18 cellular contexts compared by ENCODE assay signal in genomic region chr14:35248476-35248788, GRCh38. TPM values are rescaled to one million over a fixed set of nuclear protein-coding genes. Genes with fewer than 3 reads are reported as not detected.
DNase-seq lines count a peak whose midpoint lies in the region; ATAC-seq, FAIRE-seq and TF ChIP-seq lines count a peak whose summit lies in the region.
"Had no signal": no experiment of that assay in that cellular context is flagged by ENCODE, and none has a peak within 500 bp of the region (broad histone marks: within the 10 kb centered on the region; RNA-seq: fewer than 3 reads in every experiment).

No MANE protein-coding gene starts in this region.

- no peak overlapping the region for H3K9ac ChIP-seq in Karpas-422 (ENCODE audit: low read length)
- H3K9ac ChIP-seq: neural progenitor cell had no signal

- no peaks in the 10 kb centered on the region for H4K20me1 ChIP-seq in Karpas-422 (ENCODE audit: insufficient read depth, low read depth, low read length)

- H3K27ac Mint-ChIP-seq in nephron, result peak overlapping the region; percentile 76 to 85 (median 84)
- H3K27ac Mint-ChIP-seq: activated T-helper 2 cell treated with anti-CD3 and anti-CD28 coated beads, Interferon-gamma antibody, Interleukin-2, Interleukin-4, amounts not matched to agents 10 μg/mL and 5 μg/mL and 100 μg/mL, durations not matched to agents 14 hours and 24 hours and 36 hours; neural progenitor cell had no signal

- H3K27ac ChIP-seq in Karpas-422 (ENCODE audit: low read length), result peak overlapping the region; percentile 35
- H3K27ac ChIP-seq: HL-60, neural progenitor cell, upper lobe of right lung had no signal

- no peak overlapping the region for H3K4me3 ChIP-seq in Karpas-422 (ENCODE audit: low read length)
- H3K4me3 ChIP-seq: mucosa of descending colon, neural progenitor cell, upper lobe of right lung had no signal

- no peak for TF ChIP-seq CTCF in nephron (IDR thresholded peaks at IDR 0.05; ENCODE audit: unreplicated experiment in 3 of 3)

- no peaks in the 10 kb centered on the region for H3K27me3 Mint-ChIP-seq in nephron (ENCODE audit: low read depth)

- peak; percentile 58 for ATAC-seq in GM18867 (IDR thresholded peaks at IDR 0.05; ENCODE audit: unreplicated experiment)
- peak; percentile 60 for ATAC-seq in GM21447 (IDR thresholded peaks at IDR 0.05; ENCODE audit: unreplicated experiment)
- no peak for ATAC-seq in GM18870 (IDR thresholded peaks at IDR 0.05; ENCODE audit: unreplicated experiment)
- ATAC-seq: mucosa of descending colon, upper lobe of right lung had no signal

- H3K9me3 ChIP-seq in Karpas-422 (ENCODE audit: low read length), result no peaks in the 10 kb centered on the region
- H3K9me3 ChIP-seq: mucosa of descending colon, upper lobe of right lung had no signal

- no peaks in the 10 kb centered on the region for H3K9me3 Mint-ChIP-seq in nephron
- H3K9me3 Mint-ChIP-seq: activated T-helper 2 cell treated with anti-CD3 and anti-CD28 coated beads, Interferon-gamma antibody, Interleukin-2, Interleukin-4, amounts not matched to agents 10 μg/mL and 5 μg/mL and 100 μg/mL, durations not matched to agents 14 hours and 24 hours and 36 hours; H9; neural progenitor cell had no signal

- no peaks in the 10 kb centered on the region for H3K27me3 ChIP-seq in Karpas-422 (ENCODE audit: low read length)
- H3K27me3 ChIP-seq: neural progenitor cell, upper lobe of right lung had no signal

- H3K36me3 ChIP-seq in Karpas-422 (ENCODE audit: insufficient read depth, low read length), result no peaks in the 10 kb centered on the region
- H3K36me3 ChIP-seq: neural progenitor cell, upper lobe of right lung had no signal

- peaks cover 23% of the 10 kb centered on the region for H3K4me1 Mint-ChIP-seq in nephron
- H3K4me1 Mint-ChIP-seq: neural progenitor cell had no signal

- peak overlapping the region in 1 of 3 experiments; percentile 33 for H3K4me3 Mint-ChIP-seq in nephron
- H3K4me3 Mint-ChIP-seq: H9, neural progenitor cell had no signal

- no peak overlapping the region for H2AFZ ChIP-seq in Karpas-422 (ENCODE audit: low read length)
- H2AFZ ChIP-seq: neural progenitor cell had no signal

- H3K4me2 ChIP-seq in Karpas-422 (ENCODE audit: low read depth, low read length, poor library complexity, severe bottlenecking), result no peak overlapping the region
- H3K4me2 ChIP-seq: neural progenitor cell had no signal

- H3K36me3 Mint-ChIP-seq in nephron (ENCODE audit: low read depth), result peaks cover 7% of the 10 kb centered on the region

- FAIRE-seq in RCC 7860 (lab: Jason Lieb, UNC), result no peak
- FAIRE-seq: colon had no signal

- peaks cover 17% of the 10 kb centered on the region for H3K4me1 ChIP-seq in Karpas-422 (ENCODE audit: low read length)

- DNase-seq in Karpas-422 (no peak), C1 segment of cervical spinal cord (lab: John Stamatoyannopoulos, UW) (no peak), RCC 7860 (ENCODE audit: low spot score) (no peak)
- DNase-seq: glutamatergic neuron, H9, mucosa of descending colon, NCI-H1436 treated with DMSO at 0.1 percent for 48 hours, NCI-H2171, NCI-H526, upper lobe of right lung had no signal

- peaks cover 5% of the 10 kb centered on the region for H3K79me2 ChIP-seq in Karpas-422 (ENCODE audit: low read length)

- no peaks in the 10 kb centered on the region for H3K9me2 ChIP-seq in Karpas-422 (replicated peaks; ENCODE audit: insufficient read depth, low read length)

RNA-seq across cellular contexts. Expression of gene PSMA6, which starts 43.8 kb away (rescaled TPM):
- total RNA-seq in Karpas-422 (2014; rRNA removed; shearing (Covaris generic); ENCODE audit: low replicate concordance), result 327 and 344 TPM in 2 replicates
